In genomic region chr21:16554522-16554921, GRCh38 we compare ENCODE assay signal across 30 cellular contexts.
DNase-seq lines count a peak whose midpoint lies in the region; ATAC-seq, FAIRE-seq and TF ChIP-seq lines count a peak whose summit lies in the region.
"Had no signal": no experiment of that assay in that cellular context is flagged by ENCODE, and none has a peak within 500 bp of the region (broad histone marks: within the 10 kb centered on the region; RNA-seq: fewer than 3 reads in every experiment).

No MANE protein-coding gene starts in this region.

- H3K4me3 ChIP-seq in liver (ENCODE audit: low read depth in 1 of 3, low read length in 3 of 3), result no peak overlapping the region
- H3K4me3 ChIP-seq in HepG2 (replicated peaks in 1 of 3; ENCODE audit: insufficient read depth in 1 of 3, low read depth in 2 of 3, low read length in 3 of 3), result no peak overlapping the region
- H3K4me3 ChIP-seq in fibroblast of pulmonary artery (replicated peaks; ENCODE audit: low read depth, low read length), result no peak overlapping the region
- no peak overlapping the region for H3K4me3 ChIP-seq in right lobe of liver
- H3K4me3 ChIP-seq: A549, K562, lung, ovary had no signal

- no peak overlapping the region for H2AFZ ChIP-seq in HepG2 (ENCODE audit: low read length)

- POLR2A ChIA-PET in HepG2 (lab: Yijun Ruan, JAX), result no interaction called here

- H4K20me1 ChIP-seq in HepG2 (ENCODE audit: insufficient read depth, low read length), result no peaks in the 10 kb centered on the region

- no peak for FAIRE-seq in HepG2 (lab: Jason Lieb, UNC)
- FAIRE-seq: A549, HTR-8/SVneo, islet of Langerhans, K562, urothelium cell line had no signal

- no peak overlapping the region for H3K27ac ChIP-seq in liver (ENCODE audit: low read depth in 1 of 2, low read length in 2 of 2)
- no peak overlapping the region for H3K27ac ChIP-seq in HepG2 (ENCODE audit: extremely low read length, insufficient read depth, low read length)
- no peak overlapping the region for H3K27ac ChIP-seq in right lobe of liver
- H3K27ac ChIP-seq: A549, brain microvascular endothelial cell, ovary had no signal

- H3K9ac ChIP-seq in liver (ENCODE audit: low read depth in 1 of 2, low read length in 2 of 2) (no peak overlapping the region), HepG2 (ENCODE audit: insufficient read depth, low read depth, low read length) (no peak overlapping the region)

- no peak for TF ChIP-seq POLR2A in HepG2 (IDR thresholded peaks at IDR 0.05; ENCODE audit: insufficient read depth in 1 of 2, low read depth in 2 of 2, low read length in 2 of 2)
- TF ChIP-seq POLR2A in right lobe of liver (IDR thresholded peaks at IDR 0.05), result no peak

- no peak for TF ChIP-seq CTCF in liver (IDR thresholded peaks at IDR 0.05; ENCODE audit: low read depth, low read length, missing input control)
- no peak for TF ChIP-seq CTCF in HepG2 (CRISPR knock-in tag; IDR thresholded peaks at IDR 0.05)
- TF ChIP-seq CTCF in fibroblast of pulmonary artery (IDR thresholded peaks at IDR 0.05; ENCODE audit: low read length, missing control alignments), result no peak
- no peak for TF ChIP-seq CTCF in right lobe of liver (IDR thresholded peaks at IDR 0.05)
- no peak for TF ChIP-seq CTCF in natural killer cell (IDR thresholded peaks at IDR 0.05)

- H3K4me1 Mint-ChIP-seq in natural killer cell, result no peaks in the 10 kb centered on the region
- H3K4me1 Mint-ChIP-seq: CD4-positive, CD25-positive, alpha-beta regulatory T cell; stimulated activated naive CD8-positive, alpha-beta T cell treated with anti-CD3 and anti-CD28 coated beads, Interleukin-15, amount 100 ng/mL, for 72 hours had no signal

- no peaks in the 10 kb centered on the region for H3K9me3 ChIP-seq in liver (ENCODE audit: control insufficient read depth in 4 of 4, low read length in 3 of 4)
- H3K9me3 ChIP-seq in HepG2 (ENCODE audit: low read length), result no peaks in the 10 kb centered on the region
- H3K9me3 ChIP-seq in right lobe of liver, result no peaks in the 10 kb centered on the region
- H3K9me3 ChIP-seq: A549, ovary had no signal

- DNase-seq in HepG2 (ENCODE audit: low spot score), result no peak
- peak; percentile 47 for DNase-seq in fibroblast of pulmonary artery (ENCODE audit: low read depth)
- DNase-seq in right lobe of liver, result peak in 1 of 3 donors; percentile 23
- DNase-seq in natural killer cell, result no peak
- DNase-seq in HPDE6-E6E7 (ENCODE audit: extremely low spot score), result no peak
- no peak for DNase-seq in superior temporal gyrus (ENCODE audit: extremely low spot score)
- DNase-seq in activated T-cell treated with anti-CD3 and anti-CD28 coated beads, Interleukin-2, amount 50 U/mL, for 48 hours, result no peak
- DNase-seq: activated CD4-positive, alpha-beta T cell treated with anti-CD3 and anti-CD28 coated beads for 1 hour; activated CD8-positive, alpha-beta T cell treated with anti-CD3 and anti-CD28 coated beads for 36 hours; activated naive CD4-positive, alpha-beta T cell treated with anti-CD3 and anti-CD28 coated beads, Interleukin-2, amount 50 U/mL, for 16 hours; brain microvascular endothelial cell; CD4-positive, CD25-positive, alpha-beta regulatory T cell; DMS79 treated with DMSO at 0.1 percent for 48 hours; GDM1; glutamatergic neuron; NCI-H1092 treated with DMSO at 0.1 percent for 48 hours; NCI-H1694 treated with DMSO at 0.1 percent for 48 hours; ovary; RPMI8226; stimulated activated CD4-positive, alpha-beta T cell treated with anti-CD3 and anti-CD28 coated beads, Interleukin-1b, Interleukin-23, amount 100 ng/mL, for 48 hours; stimulated activated naive CD8-positive, alpha-beta T cell treated with anti-CD3 and anti-CD28 coated beads, Interleukin-15, amount 100 ng/mL, for 72 hours; T-helper 1 cell had no signal

- H3K27ac Mint-ChIP-seq in natural killer cell, result no peak overlapping the region
- H3K27ac Mint-ChIP-seq: activated CD8-positive, alpha-beta T cell treated with anti-CD3 and anti-CD28 coated beads for 36 hours; activated T-helper 2 cell treated with anti-CD3 and anti-CD28 coated beads, Interferon-gamma antibody, Interleukin-2, Interleukin-4, amounts not matched to agents 10 μg/mL and 5 μg/mL and 100 μg/mL, durations not matched to agents 14 hours and 24 hours and 36 hours; CD4-positive, CD25-positive, alpha-beta regulatory T cell; stimulated activated naive CD8-positive, alpha-beta T cell treated with anti-CD3 and anti-CD28 coated beads, Interleukin-15, amount 100 ng/mL, for 72 hours had no signal

- no peak overlapping the region for H3K4me2 ChIP-seq in HepG2 (ENCODE audit: low read depth, low read length)
- H3K4me2 ChIP-seq: A549 had no signal

- TF ChIP-seq EP300 in HepG2 (IDR thresholded peaks at IDR 0.05; ENCODE audit: low read depth in 2 of 2, low read length in 2 of 2) (no peak), HepG2 (CRISPR knock-in tag; IDR thresholded peaks at IDR 0.05; ENCODE audit: borderline replicate concordance) (no peak)

- no peaks in the 10 kb centered on the region for H3K79me2 ChIP-seq in HepG2 (ENCODE audit: insufficient read depth, low read length)

- in situ Hi-C loops in HepG2 (cut with HindIII; ENCODE audit: extremely low pct_ligation_motif_present, low pct_unique_long_range_greater_than_20kb), result no loop called here

- H3K36me3 ChIP-seq in liver (ENCODE audit: control insufficient read depth in 4 of 4, insufficient read depth in 3 of 4, low read depth in 1 of 4, low read length in 3 of 4), result peaks cover 0 to 3% (median 0%) of the 10 kb centered on the region in 4 donors
- H3K36me3 ChIP-seq in HepG2 (replicated peaks in 1 of 2; ENCODE audit: control insufficient read depth in 1 of 2, insufficient read depth in 2 of 2, low read length in 2 of 2), result no peaks in the 10 kb centered on the region
- H3K36me3 ChIP-seq in right lobe of liver, result no peaks in the 10 kb centered on the region
- H3K36me3 ChIP-seq: brain microvascular endothelial cell, ovary had no signal

- peaks cover 5% of the 10 kb centered on the region for H3K36me3 Mint-ChIP-seq in natural killer cell
- H3K36me3 Mint-ChIP-seq: CD4-positive, CD25-positive, alpha-beta regulatory T cell had no signal

- H3K27me3 Mint-ChIP-seq in natural killer cell (ENCODE audit: low read depth in 2 of 2), result no peaks in the 10 kb centered on the region
- H3K27me3 Mint-ChIP-seq: activated CD8-positive, alpha-beta T cell treated with anti-CD3 and anti-CD28 coated beads for 36 hours; stimulated activated naive CD8-positive, alpha-beta T cell treated with anti-CD3 and anti-CD28 coated beads, Interleukin-15, amount 100 ng/mL, for 72 hours had no signal

- no peak overlapping the region for H3K4me3 Mint-ChIP-seq in natural killer cell
- H3K4me3 Mint-ChIP-seq: activated CD8-positive, alpha-beta T cell treated with anti-CD3 and anti-CD28 coated beads for 36 hours; CD4-positive, CD25-positive, alpha-beta regulatory T cell; stimulated activated naive CD8-positive, alpha-beta T cell treated with anti-CD3 and anti-CD28 coated beads, Interleukin-15, amount 100 ng/mL, for 72 hours had no signal

- H3K4me1 ChIP-seq in liver (ENCODE audit: control insufficient read depth in 4 of 4, insufficient read depth in 4 of 4, low read length in 3 of 4), result no peaks in the 10 kb centered on the region
- H3K4me1 ChIP-seq in HepG2 (ENCODE audit: insufficient read depth, low read length), result no peaks in the 10 kb centered on the region
- no peaks in the 10 kb centered on the region for H3K4me1 ChIP-seq in right lobe of liver

- CTCF ChIA-PET in HepG2 (lab: Yijun Ruan, JAX; ENCODE audit: low intra/inter-chr PET ratio, low total read pairs), result no interaction called here

- no TSS peak for BruUV-seq in HepG2 (replicated peaks; lab: Mats Ljungman, UMichigan)

- H3K9me3 Mint-ChIP-seq in natural killer cell, result peaks cover 6 to 8% of the 10 kb centered on the region in 2 donors
- H3K9me3 Mint-ChIP-seq: stimulated activated naive CD8-positive, alpha-beta T cell treated with anti-CD3 and anti-CD28 coated beads, Interleukin-15, amount 100 ng/mL, for 72 hours had no signal

- ATAC-seq in HepG2, result no peak
- peak; percentile 72 to 82 (median 78) for ATAC-seq in right lobe of liver
- no peak for ATAC-seq in natural killer cell
- ATAC-seq: A549; activated CD8-positive, alpha-beta T cell treated with anti-CD3 and anti-CD28 coated beads for 36 hours; K562; stimulated activated naive CD8-positive, alpha-beta T cell treated with anti-CD3 and anti-CD28 coated beads, Interleukin-15, amount 100 ng/mL, for 72 hours had no signal

- TF ChIP-seq RAD21 in liver (IDR thresholded peaks at IDR 0.05) (peak in 1 of 2 donors; percentile 5), HepG2 (CRISPR knock-in tag; IDR thresholded peaks at IDR 0.05) (no peak)

- WGBS in liver, result 83% methylated on average over 9 of the region's 9 CpGs
- WGBS in HepG2 (ENCODE audit: low lambda C conversion rate), result 69% methylated on average over 9 of the region's 9 CpGs
- WGBS in right lobe of liver (ENCODE audit: insufficient coverage, low coverage, low lambda C conversion rate, missing lambda C conversion rate), result 56% methylated on average over 9 of the region's 9 CpGs

- H3K27me3 ChIP-seq in liver (ENCODE audit: control insufficient read depth in 4 of 4, insufficient read depth in 4 of 4, low read length in 3 of 4) (no peaks in the 10 kb centered on the region), HepG2 (ENCODE audit: control insufficient read depth in 1 of 2, insufficient read depth in 2 of 2, low read length in 2 of 2) (no peaks in the 10 kb centered on the region), right lobe of liver (no peaks in the 10 kb centered on the region)
- H3K27me3 ChIP-seq: brain microvascular endothelial cell, ovary had no signal

- intact Hi-C loops in HepG2 (cut with micrococcal nuclease; ENCODE audit: unreplicated experiment) (no loop called here), right lobe of liver (cut with DNase I) (no loop called here), natural killer cell (cut with micrococcal nuclease) (no loop called here)

TF ChIP-seq in liver, 16 proteins besides CTCF, POLR2A, EP300 and RAD21 (continues in another document):
- TF ChIP-seq HNF4A (conservative IDR thresholded peaks at IDR 0.05), result no peak
- TF ChIP-seq NR2F2 (IDR thresholded peaks at IDR 0.05), result peak; percentile 44
- TF ChIP-seq TAF1 (conservative IDR thresholded peaks at IDR 0.05), result no peak
- TF ChIP-seq YY1 (IDR thresholded peaks at IDR 0.05), result no peak
- no peak for TF ChIP-seq SP1 (IDR thresholded peaks at IDR 0.05)
- TF ChIP-seq MAX (IDR thresholded peaks at IDR 0.05), result no peak

TF ChIP-seq in HepG2, 621 proteins besides CTCF, POLR2A, EP300 and RAD21 (continues in another document):
- no peak for TF ChIP-seq GPBP1L1 (CRISPR knock-in tag; IDR thresholded peaks at IDR 0.05)
- TF ChIP-seq DNMT3B (CRISPR knock-in tag; conservative IDR thresholded peaks at IDR 0.05), result no peak
- no peak for TF ChIP-seq KLF6 (CRISPR knock-in tag; IDR thresholded peaks at IDR 0.05)

Comparison
In these comparisons a context has a peak if more than half of its experiments do, and no peak if none do; other contexts are left out.
1. ATAC-seq: peak in right lobe of liver (4 of 4); none in HepG2 (single experiment) and natural killer cell (0 of 3).